In genomic region chr4:119663160-119663788, GRCh38 we compare ENCODE assay signal across 15 cellular contexts. TPM values are rescaled to one million over a fixed set of nuclear protein-coding genes. Genes with fewer than 3 reads are reported as not detected.
DNase-seq lines count a peak whose midpoint lies in the region; ATAC-seq, FAIRE-seq and TF ChIP-seq lines count a peak whose summit lies in the region.
"Had no signal": no experiment of that assay in that cellular context is flagged by ENCODE, and none has a peak within 500 bp of the region (broad histone marks: within the 10 kb centered on the region; RNA-seq: fewer than 3 reads in every experiment).

No MANE protein-coding gene starts in this region.

- H3K4me3 ChIP-seq in A549 (no peak overlapping the region), PC-9 (no peak overlapping the region), keratinocyte (ENCODE audit: control insufficient read depth in 2 of 3, extremely low read depth in 1 of 3, insufficient read depth in 2 of 3, low read depth in 1 of 3, low read length in 3 of 3) (no peak overlapping the region)

- CTCF ChIA-PET in A549 (lab: Yijun Ruan, JAX) (no interaction called here), PC-9 (lab: Charles Lee) (no interaction called here)

- no peaks in the 10 kb centered on the region for H3K9me1 ChIP-seq in keratinocyte (ENCODE audit: control insufficient read depth, extremely low read depth, insufficient read depth, low read length)

- no peak for TF ChIP-seq EP300 in A549 (IDR thresholded peaks at IDR 0.05)

- intact Hi-C loops in PC-9 (cut with micrococcal nuclease; ENCODE audit: unreplicated experiment), result no loop called here

- DNase-seq in A549 (ENCODE audit: low read depth in 1 of 2, low spot score in 1 of 2), result no peak
- DNase-seq in PC-9, result no peak
- DNase-seq in keratinocyte (ENCODE audit: low read depth, low spot score), result no peak
- no peak for DNase-seq in germinal center (ENCODE audit: low spot score)
- no peak for DNase-seq in NCI-H446 treated with DMSO at 0.1 percent for 48 hours (lab: John Stamatoyannopoulos, UW)
- no peak for DNase-seq in amygdala (lab: John Stamatoyannopoulos, UW)
- DNase-seq in GM20000 (ENCODE audit: low spot score), result no peak
- DNase-seq: ACHN; activated naive CD4-positive, alpha-beta T cell treated with Interleukin-2 at 50 U/mL for 16 hours; natural killer cell; NCI-H2029 treated with DMSO at 0.1 percent for 48 hours; Right ventricle myocardium superior had no signal

- TF ChIP-seq RAD21 in A549 (conservative IDR thresholded peaks at IDR 0.05 in 1 of 2, IDR thresholded peaks at IDR 0.05 in 1 of 2), result no peak

- H3K9me2 ChIP-seq in PC-9 (ENCODE audit: insufficient read depth), result no peaks in the 10 kb centered on the region

- FAIRE-seq in A549 (lab: Jason Lieb, UNC), result no peak
- no peak for FAIRE-seq in keratinocyte (lab: Jason Lieb, UNC)
- FAIRE-seq: GM19239 had no signal

- no peak for TF ChIP-seq POLR2A in A549 (IDR thresholded peaks at IDR 0.05; ENCODE audit: low read length)

- no peak overlapping the region for H3K9ac ChIP-seq in keratinocyte (ENCODE audit: control insufficient read depth, extremely low read depth, insufficient read depth, low read length)

- dilution Hi-C loops in keratinocyte (cut with MboI; ENCODE audit: extremely low pct_ligation_motif_present, low sequenced_read_pairs), result no loop called here

- POLR2A ChIA-PET in A549 (lab: Yijun Ruan, JAX) (no interaction called here), PC-9 (lab: Charles Lee; ENCODE audit: unreplicated experiment) (no interaction called here)

- no peaks in the 10 kb centered on the region for H3K27me3 ChIP-seq in PC-9 (ENCODE audit: insufficient read depth, low read depth)
- no peaks in the 10 kb centered on the region for H3K27me3 ChIP-seq in keratinocyte (ENCODE audit: control insufficient read depth, extremely low read depth, insufficient read depth, low read length)

- no peaks in the 10 kb centered on the region for H4K20me1 ChIP-seq in PC-9 (ENCODE audit: insufficient read depth)
- no peaks in the 10 kb centered on the region for H4K20me1 ChIP-seq in keratinocyte (ENCODE audit: control insufficient read depth, extremely low read depth, insufficient read depth, low read length)

- H3K4me2 ChIP-seq in A549 (peak overlapping the region; percentile 19; the same call in 1 of the 3 replicates), PC-9 (no peak overlapping the region), keratinocyte (ENCODE audit: control insufficient read depth, extremely low read depth, insufficient read depth, low read depth, low read length) (no peak overlapping the region)

- H3F3A ChIP-seq in PC-9 (ENCODE audit: insufficient read depth, low read depth), result no peaks in the 10 kb centered on the region

- no TSS peak for BruUV-seq in PC-9 (replicated peaks; lab: Mats Ljungman, UMichigan)

- H3K4me1 ChIP-seq in A549 (no peaks in the 10 kb centered on the region), PC-9 (replicated peaks; ENCODE audit: insufficient read depth) (no peaks in the 10 kb centered on the region), keratinocyte (ENCODE audit: control insufficient read depth, extremely low read depth, insufficient read depth, low read length) (no peaks in the 10 kb centered on the region)

- no peaks in the 10 kb centered on the region for H3K36me3 ChIP-seq in PC-9 (ENCODE audit: low read depth)
- H3K36me3 ChIP-seq in keratinocyte (ENCODE audit: control insufficient read depth in 2 of 2, extremely low read depth in 1 of 2, insufficient read depth in 2 of 2, low read length in 2 of 2), result no peaks in the 10 kb centered on the region

- H3K79me2 ChIP-seq in PC-9 (ENCODE audit: low read depth) (no peaks in the 10 kb centered on the region), keratinocyte (ENCODE audit: control insufficient read depth, insufficient read depth, low read length) (no peaks in the 10 kb centered on the region)

- H3K9me3 ChIP-seq in A549 (no peaks in the 10 kb centered on the region), PC-9 (ENCODE audit: insufficient read depth, low read depth) (no peaks in the 10 kb centered on the region; the same call in 1 of the 2 replicates), keratinocyte (ENCODE audit: control insufficient read depth, low read depth, low read length) (no peaks in the 10 kb centered on the region)

- H2AFZ ChIP-seq in PC-9 (peak overlapping the region; percentile 61), keratinocyte (ENCODE audit: control insufficient read depth, low read length) (peak overlapping the region; percentile 44)

- ATAC-seq in A549 (no peak), GM21423 (IDR thresholded peaks at IDR 0.05; ENCODE audit: unreplicated experiment) (peak; percentile 46)
- ATAC-seq: activated CD4-positive, CD25-positive, alpha-beta regulatory T cell treated with anti-CD3 and anti-CD28 coated beads, Interleukin-2, amount 50 U/mL, for 24 hours; natural killer cell had no signal

- WGBS in A549 (ENCODE audit: missing lambda C conversion rate), result 31% methylated on average over 1 of the region's 1 CpG

- H3K27ac ChIP-seq in A549 (no peak overlapping the region), PC-9 (no peak overlapping the region), keratinocyte (ENCODE audit: control insufficient read depth, insufficient read depth, low read length) (no peak overlapping the region)

- no peak for TF ChIP-seq CTCF in A549 (IDR thresholded peaks at IDR 0.05)
- no peak for TF ChIP-seq CTCF in PC-9 (conservative IDR thresholded peaks at IDR 0.05)
- TF ChIP-seq CTCF in keratinocyte (optimal IDR thresholded peaks at IDR 0.05 in 1 of 3, IDR thresholded peaks at IDR 0.05 in 1 of 3, conservative IDR thresholded peaks at IDR 0.05 in 1 of 3; ENCODE audit: extremely low read depth in 1 of 3, insufficient read depth in 2 of 3, low read length in 3 of 3), result no peak
- no peak for TF ChIP-seq CTCF in GM20000 (IDR thresholded peaks at IDR 0.05; ENCODE audit: extremely low read depth, missing control alignments)

TF ChIP-seq in A549, 52 proteins besides CTCF, POLR2A, EP300 and RAD21:
- no peak for TF ChIP-seq RARB (CRISPR knock-in tag; IDR thresholded peaks at IDR 0.05)
- TF ChIP-seq, protein P1, sequence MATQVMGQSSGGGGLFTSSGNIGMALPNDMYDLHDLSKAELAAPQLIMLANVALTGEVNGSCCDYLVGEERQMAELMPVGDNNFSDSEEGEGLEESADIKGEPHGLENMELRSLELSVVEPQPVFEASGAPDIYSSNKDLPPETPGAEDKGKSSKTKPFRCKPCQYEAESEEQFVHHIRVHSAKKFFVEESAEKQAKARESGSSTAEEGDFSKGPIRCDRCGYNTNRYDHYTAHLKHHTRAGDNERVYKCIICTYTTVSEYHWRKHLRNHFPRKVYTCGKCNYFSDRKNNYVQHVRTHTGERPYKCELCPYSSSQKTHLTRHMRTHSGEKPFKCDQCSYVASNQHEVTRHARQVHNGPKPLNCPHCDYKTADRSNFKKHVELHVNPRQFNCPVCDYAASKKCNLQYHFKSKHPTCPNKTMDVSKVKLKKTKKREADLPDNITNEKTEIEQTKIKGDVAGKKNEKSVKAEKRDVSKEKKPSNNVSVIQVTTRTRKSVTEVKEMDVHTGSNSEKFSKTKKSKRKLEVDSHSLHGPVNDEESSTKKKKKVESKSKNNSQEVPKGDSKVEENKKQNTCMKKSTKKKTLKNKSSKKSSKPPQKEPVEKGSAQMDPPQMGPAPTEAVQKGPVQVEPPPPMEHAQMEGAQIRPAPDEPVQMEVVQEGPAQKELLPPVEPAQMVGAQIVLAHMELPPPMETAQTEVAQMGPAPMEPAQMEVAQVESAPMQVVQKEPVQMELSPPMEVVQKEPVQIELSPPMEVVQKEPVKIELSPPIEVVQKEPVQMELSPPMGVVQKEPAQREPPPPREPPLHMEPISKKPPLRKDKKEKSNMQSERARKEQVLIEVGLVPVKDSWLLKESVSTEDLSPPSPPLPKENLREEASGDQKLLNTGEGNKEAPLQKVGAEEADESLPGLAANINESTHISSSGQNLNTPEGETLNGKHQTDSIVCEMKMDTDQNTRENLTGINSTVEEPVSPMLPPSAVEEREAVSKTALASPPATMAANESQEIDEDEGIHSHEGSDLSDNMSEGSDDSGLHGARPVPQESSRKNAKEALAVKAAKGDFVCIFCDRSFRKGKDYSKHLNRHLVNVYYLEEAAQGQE (IDR thresholded peaks at IDR 0.05), result no peak
- TF ChIP-seq ZSCAN20 (CRISPR knock-in tag; IDR thresholded peaks at IDR 0.05), result no peak
- TF ChIP-seq JUNB (IDR thresholded peaks at IDR 0.05), result no peak
- TF ChIP-seq RNF2 (IDR thresholded peaks at IDR 0.05; ENCODE audit: borderline replicate concordance, low read depth), result no peak
- TF ChIP-seq KDM1A (IDR thresholded peaks at IDR 0.05; ENCODE audit: low read depth), result no peak
- no peak for TF ChIP-seq HOXA7 (CRISPR knock-in tag; IDR thresholded peaks at IDR 0.05)
- TF ChIP-seq, protein P2, sequence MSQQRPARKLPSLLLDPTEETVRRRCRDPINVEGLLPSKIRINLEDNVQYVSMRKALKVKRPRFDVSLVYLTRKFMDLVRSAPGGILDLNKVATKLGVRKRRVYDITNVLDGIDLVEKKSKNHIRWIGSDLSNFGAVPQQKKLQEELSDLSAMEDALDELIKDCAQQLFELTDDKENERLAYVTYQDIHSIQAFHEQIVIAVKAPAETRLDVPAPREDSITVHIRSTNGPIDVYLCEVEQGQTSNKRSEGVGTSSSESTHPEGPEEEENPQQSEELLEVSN (IDR thresholded peaks at IDR 0.05; ENCODE audit: borderline replicate concordance, low read depth), result no peak
- TF ChIP-seq TFCP2L1 (CRISPR knock-in tag; IDR thresholded peaks at IDR 0.05), result no peak
- no peak for TF ChIP-seq KDM5A (IDR thresholded peaks at IDR 0.05)
- no peak for TF ChIP-seq FOSL2 (IDR thresholded peaks at IDR 0.05)
- no peak for TF ChIP-seq FOSL2 (CRISPR knock-in tag; IDR thresholded peaks at IDR 0.05)

RNA-seq across cellular contexts. Expression of gene PDE5A, which starts 34.7 kb away (rescaled TPM):
- polyA plus RNA-seq in A549 (2011; rRNA removed) (0.79 and 1.0 TPM in 2 replicates), A549 (2017; fragmentation: RNase III; extraction: RNeasy Plus Mini Kit Qiagen cat#74134 plus additional on column Dnase treatment) (0.27 to 0.40 TPM (median 0.35 TPM) in 3 replicates), keratinocyte (2.1 to 3.6 TPM (median 3.6 TPM) in 3 replicates)
- 0.10 and 0.15 TPM in 2 replicates for polyA plus RNA-seq in A549 (2012; cell fraction: cytosol; rRNA removed)
- 0.08 and 0.12 TPM in 2 replicates for polyA plus RNA-seq in A549 (2012; cell fraction: nucleus; rRNA removed)
- 1.7 and 1.8 TPM in 2 replicates for polyA minus RNA-seq in A549 (2011; rRNA and poly(A)+ RNA removed)
- total RNA-seq in PC-9 (2021), result 7.9 and 8.5 TPM in 2 replicates
- 1.7 TPM for polyA plus RNA-seq in keratinocyte (2011; ENCODE audit: low read depth)
- polyA plus RNA-seq in keratinocyte (2011; cell fraction: cytosol; rRNA removed), result 1.8 and 3.6 TPM in 2 replicates
- 5.5 and 6.3 TPM in 2 replicates for polyA plus RNA-seq in keratinocyte (2011; cell fraction: nucleus; rRNA removed)
- 1.4 and 2.0 TPM in 2 replicates for polyA plus RNA-seq in keratinocyte (2012; ENCODE audit: low replicate concordance)
- 4.6 to 12.2 TPM (median 5.7 TPM) in 3 replicates for polyA minus RNA-seq in keratinocyte
- 8.1 TPM for polyA minus RNA-seq in keratinocyte (2011; cell fraction: cytosol; rRNA and poly(A)+ RNA removed)
- 8.3 and 16.2 TPM in 2 replicates for polyA minus RNA-seq in keratinocyte (2011; cell fraction: nucleus; rRNA and poly(A)+ RNA removed)
